8 cellular contexts compared by ENCODE assay signal in the genomic region with DNA sequence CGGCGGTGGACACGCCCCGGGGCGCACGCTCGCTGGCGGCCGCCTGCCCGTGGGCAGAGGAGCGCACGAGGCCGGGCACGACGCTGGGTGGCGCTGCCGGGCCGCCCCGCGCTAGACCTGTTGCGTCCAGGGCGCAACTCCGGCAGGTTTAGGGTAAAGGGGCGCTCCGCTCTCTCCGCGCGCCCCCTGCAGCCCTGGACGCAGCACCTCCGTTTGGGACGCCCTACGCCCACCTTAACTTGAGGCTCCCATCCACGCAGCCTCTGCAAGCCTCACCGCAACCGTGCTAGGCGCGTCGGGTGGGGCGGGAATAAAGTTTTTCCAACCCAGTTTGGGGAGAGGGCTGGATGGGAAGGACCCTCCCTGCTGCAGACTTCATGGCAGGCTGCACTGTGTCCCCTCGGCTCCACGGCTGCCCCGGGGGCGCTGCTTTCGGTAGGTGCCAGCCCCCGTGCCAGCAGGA. TPM values are rescaled to one million over a fixed set of nuclear protein-coding genes. Genes with fewer than 3 reads are reported as not detected.
DNase-seq lines count a peak whose midpoint lies in the region; ATAC-seq and TF ChIP-seq lines count a peak whose summit lies in the region.

No MANE protein-coding gene starts in this region.

- no CpG with 5 or more reads among the region's 45 CpGs for WGBS in H9 (ENCODE audit: extremely low coverage, insufficient read length, low lambda C conversion rate)

- H3K9me3 ChIP-seq in H9 (ENCODE audit: control insufficient read depth, low read depth, low read length), result no peaks in the 10 kb centered on the region

- no peaks in the 10 kb centered on the region for H3K4me1 ChIP-seq in H9 (ENCODE audit: insufficient read depth, low read length)

- no peak overlapping the region for H4K91ac ChIP-seq in H9 (ENCODE audit: insufficient read length, low read depth, low read length)

- H3K4me1 Mint-ChIP-seq in H9 (peaks cover 4% of the 10 kb centered on the region in 2 experiments), osteocyte (ENCODE audit: unreplicated experiment) (peaks cover 5% of the 10 kb centered on the region)
- no peaks in the 10 kb centered on the region for H3K4me1 Mint-ChIP-seq in activated T-cell treated with anti-CD3 and anti-CD28 coated beads, Interleukin-2, amount 50 U/mL, for 72 hours (ENCODE audit: low read depth)

- H3K4me3 Mint-ChIP-seq in H9, result peak overlapping the region; percentile 75 to 80
- H3K4me3 Mint-ChIP-seq in activated T-cell treated with anti-CD3 and anti-CD28 coated beads, Interleukin-2, amount 50 U/mL, for 72 hours, result peak overlapping the region in 1 of 2 donors; percentile 43
- H3K4me3 Mint-ChIP-seq in osteocyte (ENCODE audit: unreplicated experiment), result peak overlapping the region; percentile 52

- peaks cover 12% of the 10 kb centered on the region for H3K23me2 ChIP-seq in H9 (ENCODE audit: insufficient read length, low read depth, low read length, poor library complexity, severe bottlenecking)

- peak; percentile 93 to 95 for ATAC-seq in activated T-cell treated with anti-CD3 and anti-CD28 coated beads, Interleukin-2, amount 50 U/mL, for 72 hours (replicated peaks in 1 of 2)
- ATAC-seq in HG03354 (IDR thresholded peaks at IDR 0.05; ENCODE audit: poor library complexity, severe bottlenecking, unreplicated experiment), result no peak

- H3K27me3 Mint-ChIP-seq in H9 (ENCODE audit: low read depth), result peaks cover 30% of the 10 kb centered on the region
- H3K27me3 Mint-ChIP-seq in activated T-cell treated with anti-CD3 and anti-CD28 coated beads, Interleukin-2, amount 50 U/mL, for 72 hours (ENCODE audit: low read depth), result peaks cover 16% of the 10 kb centered on the region
- H3K27me3 Mint-ChIP-seq in osteocyte (ENCODE audit: unreplicated experiment), result peaks cover 42% of the 10 kb centered on the region

- H4K5ac ChIP-seq in H9 (ENCODE audit: insufficient read length, low read depth, low read length), result no peak overlapping the region

- no peak overlapping the region for H3K18ac ChIP-seq in H9 (ENCODE audit: insufficient read length, low read depth, low read length)

- H2AK5ac ChIP-seq in H9 (ENCODE audit: insufficient read length, low read length), result no peak overlapping the region

- peaks cover 6% of the 10 kb centered on the region; the same call in 1 of the 2 replicates for H3K27me3 ChIP-seq in H9 (ENCODE audit: insufficient read depth, low read length)

- H3K9me3 Mint-ChIP-seq in H9 (no peaks in the 10 kb centered on the region), osteocyte (ENCODE audit: unreplicated experiment) (no peaks in the 10 kb centered on the region)
- peaks cover 4% of the 10 kb centered on the region in 2 donors for H3K9me3 Mint-ChIP-seq in activated T-cell treated with anti-CD3 and anti-CD28 coated beads, Interleukin-2, amount 50 U/mL, for 72 hours

- H2AFZ ChIP-seq in H9 (ENCODE audit: low read length), result no peak overlapping the region

- no peak overlapping the region for H3K23ac ChIP-seq in H9 (ENCODE audit: insufficient read length, low read depth, low read length)

- no peak overlapping the region for H3K4ac ChIP-seq in H9 (ENCODE audit: low read depth, low read length)

- no peak overlapping the region for H3T11ph ChIP-seq in H9 (ENCODE audit: low read length)

- no peaks in the 10 kb centered on the region for H4K20me1 ChIP-seq in H9 (ENCODE audit: control insufficient read depth, insufficient read depth, insufficient read length)

- peak; percentile 93 for TF ChIP-seq CTCF in H9 (conservative IDR thresholded peaks at IDR 0.05)
- peak; percentile 73 for TF ChIP-seq CTCF in osteocyte (IDR thresholded peaks at IDR 0.05)

- H3K27ac ChIP-seq in H9 (ENCODE audit: insufficient read length, low read depth, low read length), result no peak overlapping the region

- no peak overlapping the region for H3K56ac ChIP-seq in H9 (ENCODE audit: insufficient read length, low read depth, low read length)

- H3K4me2 ChIP-seq in H9 (ENCODE audit: insufficient read depth, insufficient read length, low read length), result peak overlapping the region; percentile 60

- H3K27ac Mint-ChIP-seq in H9 (no peak overlapping the region), osteocyte (ENCODE audit: unreplicated experiment) (no peak overlapping the region)
- no peak overlapping the region for H3K27ac Mint-ChIP-seq in activated T-cell treated with anti-CD3 and anti-CD28 coated beads, Interleukin-2, amount 50 U/mL, for 72 hours

- no peaks in the 10 kb centered on the region for H3K79me2 ChIP-seq in H9 (ENCODE audit: insufficient read depth, low read length)

- H2BK20ac ChIP-seq in H9 (ENCODE audit: low read depth, low read length, poor library complexity, severe bottlenecking), result no peak overlapping the region

- no peak overlapping the region for H4K8ac ChIP-seq in H9 (replicated peaks; ENCODE audit: insufficient read length, low read depth, low read length)

- no peak overlapping the region for H2BK12ac ChIP-seq in H9 (ENCODE audit: insufficient read length, low read depth, low read length)

- no peak overlapping the region for H2BK120ac ChIP-seq in H9 (ENCODE audit: low read depth, low read length, poor library complexity, severe bottlenecking)

- H2BK15ac ChIP-seq in H9 (ENCODE audit: low read depth, low read length), result no peak overlapping the region

- no peaks in the 10 kb centered on the region for H3K36me3 Mint-ChIP-seq in H9 (ENCODE audit: insufficient read depth in 1 of 3, low read depth in 3 of 3)
- H3K36me3 Mint-ChIP-seq in activated T-cell treated with anti-CD3 and anti-CD28 coated beads, Interleukin-2, amount 50 U/mL, for 72 hours (ENCODE audit: insufficient read depth in 2 of 2), result peaks cover 3 to 4% of the 10 kb centered on the region in 2 donors
- H3K36me3 Mint-ChIP-seq in osteocyte (ENCODE audit: unreplicated experiment), result no peaks in the 10 kb centered on the region

- no peak overlapping the region for H2BK5ac ChIP-seq in H9 (ENCODE audit: insufficient read length, low read length)

- H3K9ac ChIP-seq in H9 (ENCODE audit: extremely low read depth, insufficient read length, low read length), result no peak overlapping the region

- no peaks in the 10 kb centered on the region for H3K79me1 ChIP-seq in H9 (ENCODE audit: insufficient read depth, low read depth, low read length, poor library complexity, severe bottlenecking)

- H3K14ac ChIP-seq in H9 (ENCODE audit: insufficient read depth, low read length), result no peak overlapping the region; the same call in 1 of the 2 replicates

- DNase-seq in DMS153 (lab: John Stamatoyannopoulos, UW) (peak; percentile 72), H9 (peak; percentile 83), NCI-H2171 treated with DMSO at 0.1 percent for 48 hours (lab: John Stamatoyannopoulos, UW) (peak; percentile 69), globus pallidus (ENCODE audit: low spot score) (peak; percentile 63), osteocyte (ENCODE audit: extremely low spot score, unreplicated experiment) (no peak), activated gamma-delta T cell (lab: John Stamatoyannopoulos, UW) (no peak)
- DNase-seq in activated T-cell treated with anti-CD3 and anti-CD28 coated beads, Interleukin-2, amount 50 U/mL, for 72 hours, result peak; percentile 60 to 74

RNA-seq across cellular contexts. Expression of gene SYT17, which starts 0.3 kb away (rescaled TPM):
- total RNA-seq in H9 (2021) (2.6 and 3.0 TPM in 2 replicates), osteocyte (not detected in 2 replicates)
- under 1 TPM; 0.36 to 0.39 TPM for total RNA-seq in activated T-cell treated with anti-CD3 and anti-CD28 coated beads, Interleukin-2, amount 50 U/mL, for 72 hours

RNA-seq across cellular contexts. Expression of gene ITPRIPL2, which starts 54.0 kb away (rescaled TPM):
- total RNA-seq in H9 (2021) (8.8 and 9.1 TPM in 2 replicates), osteocyte (56.1 and 57.9 TPM in 2 replicates)
- total RNA-seq in activated T-cell treated with anti-CD3 and anti-CD28 coated beads, Interleukin-2, amount 50 U/mL, for 72 hours, result 1 to 10 TPM; 6.7 to 9.3 TPM

Comparison
In these comparisons a context has a peak if more than half of its experiments do, and no peak if none do; other contexts are left out.
1. DNase-seq: peak in DMS153 (single experiment), H9 (single experiment), NCI-H2171 treated with DMSO at 0.1 percent for 48 hours (single experiment), activated T-cell treated with anti-CD3 and anti-CD28 coated beads, Interleukin-2, amount 50 U/mL, for 72 hours (2 of 2) and globus pallidus (single experiment); none in osteocyte (single experiment) and activated gamma-delta T cell (single experiment).